Comparison of ENCODE assay signal across 9 cellular contexts in genomic region chr17:75832652-75833400, GRCh38. TPM values are rescaled to one million over a fixed set of nuclear protein-coding genes. Genes with fewer than 3 reads are reported as not detected.
DNase-seq lines count a peak whose midpoint lies in the region; ATAC-seq and TF ChIP-seq lines count a peak whose summit lies in the region.
"Had no signal": no experiment of that assay in that cellular context is flagged by ENCODE, and none has a peak within 500 bp of the region (broad histone marks: within the 10 kb centered on the region; RNA-seq: fewer than 3 reads in every experiment).

No MANE protein-coding gene starts in this region.

- H3K4me3 ChIP-seq in upper lobe of right lung: no peak overlapping the region

- intact Hi-C loops in upper lobe of right lung (cut with DNase I) (no loop called here), left colon (cut with DNase I, micrococcal nuclease) (no loop called here)

- ATAC-seq in upper lobe of right lung (no peak), left colon (no peak)

- peak; percentile 42 for DNase-seq in stimulated activated CD4-positive, alpha-beta T cell treated with anti-CD3 and anti-CD28 coated beads, Interleukin-15, amount 100 ng/mL, for 24 hours
- no peak for DNase-seq in stimulated activated CD4-positive, alpha-beta T cell treated with anti-CD3 and anti-CD28 coated beads, Interleukin-2, amount 100 ng/mL, for 48 hours
- peak; percentile 19 for DNase-seq in activated effector memory CD4-positive, alpha-beta T cell treated with Interleukin-2 at 50 U/mL for 16 hours
- DNase-seq in iPS-NIHi7 (ENCODE audit: extremely low spot score) (peak; percentile 88), upper lobe of right lung (no peak), SKM-1 treated with dmso at 0.1 percent for 144 hours (lab: John Stamatoyannopoulos, UW; ENCODE audit: unreplicated experiment) (no peak), AG20443 (ENCODE audit: low spot score) (no peak), left colon (no peak)
- DNase-seq: NCI-H446 treated with DMSO at 0.1 percent for 48 hours had no signal

- TF ChIP-seq CTCF in upper lobe of right lung (IDR thresholded peaks at IDR 0.05): no peak

- peaks cover 60% of the 10 kb centered on the region for H3K36me3 ChIP-seq in upper lobe of right lung

- no peaks in the 10 kb centered on the region for H3K27me3 ChIP-seq in upper lobe of right lung

- peaks cover 6% of the 10 kb centered on the region for H3K4me1 ChIP-seq in upper lobe of right lung

- H3K9me3 ChIP-seq in upper lobe of right lung: no peaks in the 10 kb centered on the region

- peak overlapping the region; percentile 72 for H3K27ac ChIP-seq in upper lobe of right lung

RNA-seq across cellular contexts. Expression of gene UNC13D, which starts 11.4 kb away (rescaled TPM):
- 145 TPM for total RNA-seq in upper lobe of right lung
- 10 to 100 TPM; 20.5 to 31.0 TPM for total RNA-seq in left colon

RNA-seq across cellular contexts. Expression of gene WBP2, which starts 22.3 kb away (rescaled TPM):
- total RNA-seq in upper lobe of right lung (156 TPM), left colon (100 to 1,000 TPM in 1 of 2 donors, 10 to 100 TPM in 1; 96.5 to 105 TPM)

RNA-seq across cellular contexts. Expression of gene TRIM47, which starts 45.6 kb away (rescaled TPM):
- total RNA-seq in upper lobe of right lung (31.0 TPM), left colon (10 to 100 TPM; 44.8 to 61.8 TPM)

RNA-seq across cellular contexts. Expression of gene UNK, which starts 48.2 kb away (rescaled TPM):
- 27.1 TPM for total RNA-seq in upper lobe of right lung
- total RNA-seq in left colon: 10 to 100 TPM; 18.3 to 21.8 TPM

Comparison
In these comparisons a context has a peak if more than half of its experiments do, and no peak if none do; other contexts are left out.
1. DNase-seq: peak in stimulated activated CD4-positive, alpha-beta T cell treated with anti-CD3 and anti-CD28 coated beads, Interleukin-15, amount 100 ng/mL, for 24 hours (single experiment), activated effector memory CD4-positive, alpha-beta T cell treated with Interleukin-2 at 50 U/mL for 16 hours (single experiment) and iPS-NIHi7 (single experiment); none in stimulated activated CD4-positive, alpha-beta T cell treated with anti-CD3 and anti-CD28 coated beads, Interleukin-2, amount 100 ng/mL, for 48 hours (0 of 2), upper lobe of right lung (single experiment), SKM-1 treated with dmso at 0.1 percent for 144 hours (single experiment), AG20443 (single experiment) and left colon (0 of 2).